In genomic region chr1:152349611-152350010, GRCh38 we compare ENCODE assay signal across 3 cellular contexts. TPM values are rescaled to one million over a fixed set of nuclear protein-coding genes. Genes with fewer than 3 reads are reported as not detected.
"Had no signal": no experiment of that assay in that cellular context is flagged by ENCODE, and none has a peak within 500 bp of the region (broad histone marks: within the 10 kb centered on the region; RNA-seq: fewer than 3 reads in every experiment).

No MANE protein-coding gene starts in this region.

- H3K4me3 ChIP-seq: GM12878 had no signal

- DNase-seq: GDM1, GF-D8 had no signal

RNA-seq across cellular contexts. Expression of gene FLG2, which starts 10.2 kb away (rescaled TPM):
- polyA plus RNA-seq: GM12878 had no signal

RNA-seq across cellular contexts. Expression of gene FLG, which starts 24.6 kb away (rescaled TPM):
- polyA plus RNA-seq: GM12878 had no signal
